Comparison of ENCODE assay signal across 1 cellular context in the genomic region with DNA sequence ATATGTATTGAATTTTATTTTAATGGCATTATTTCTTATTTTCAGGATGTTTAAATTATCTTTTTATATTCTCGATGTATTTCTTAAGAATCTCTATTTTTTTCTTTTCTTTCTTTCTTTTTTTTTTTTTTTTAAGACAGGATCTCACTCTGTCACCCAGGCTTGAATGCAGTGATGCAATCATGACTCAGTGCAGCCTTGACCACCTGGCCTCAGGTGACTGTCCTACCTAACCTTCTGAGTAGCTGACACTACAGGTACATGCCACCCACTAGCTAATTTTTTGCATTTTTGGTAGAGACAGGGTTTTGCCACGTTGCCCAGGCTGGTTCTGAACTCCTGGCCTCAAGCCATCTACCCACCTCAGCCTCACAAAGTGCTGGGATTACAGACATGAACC.
TF ChIP-seq lines count a peak whose summit lies in the region.

No MANE protein-coding gene starts in this region.

TF ChIP-seq in H1, 55 proteins besides CTCF, POLR2A, EP300 and RAD21:
- TF ChIP-seq NRF1 (IDR thresholded peaks at IDR 0.05; ENCODE audit: low read depth, low read length) = no peak
- TF ChIP-seq, protein P1, sequence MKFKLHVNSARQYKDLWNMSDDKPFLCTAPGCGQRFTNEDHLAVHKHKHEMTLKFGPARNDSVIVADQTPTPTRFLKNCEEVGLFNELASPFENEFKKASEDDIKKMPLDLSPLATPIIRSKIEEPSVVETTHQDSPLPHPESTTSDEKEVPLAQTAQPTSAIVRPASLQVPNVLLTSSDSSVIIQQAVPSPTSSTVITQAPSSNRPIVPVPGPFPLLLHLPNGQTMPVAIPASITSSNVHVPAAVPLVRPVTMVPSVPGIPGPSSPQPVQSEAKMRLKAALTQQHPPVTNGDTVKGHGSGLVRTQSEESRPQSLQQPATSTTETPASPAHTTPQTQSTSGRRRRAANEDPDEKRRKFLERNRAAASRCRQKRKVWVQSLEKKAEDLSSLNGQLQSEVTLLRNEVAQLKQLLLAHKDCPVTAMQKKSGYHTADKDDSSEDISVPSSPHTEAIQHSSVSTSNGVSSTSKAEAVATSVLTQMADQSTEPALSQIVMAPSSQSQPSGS (IDR thresholded peaks at IDR 0.05; ENCODE audit: low read length) = no peak
- no peak for TF ChIP-seq CREB1 (IDR thresholded peaks at IDR 0.05)
TF ChIP-seq in H1: peak in this region for 0.
